8 cellular contexts compared by ENCODE assay signal in the genomic region with DNA sequence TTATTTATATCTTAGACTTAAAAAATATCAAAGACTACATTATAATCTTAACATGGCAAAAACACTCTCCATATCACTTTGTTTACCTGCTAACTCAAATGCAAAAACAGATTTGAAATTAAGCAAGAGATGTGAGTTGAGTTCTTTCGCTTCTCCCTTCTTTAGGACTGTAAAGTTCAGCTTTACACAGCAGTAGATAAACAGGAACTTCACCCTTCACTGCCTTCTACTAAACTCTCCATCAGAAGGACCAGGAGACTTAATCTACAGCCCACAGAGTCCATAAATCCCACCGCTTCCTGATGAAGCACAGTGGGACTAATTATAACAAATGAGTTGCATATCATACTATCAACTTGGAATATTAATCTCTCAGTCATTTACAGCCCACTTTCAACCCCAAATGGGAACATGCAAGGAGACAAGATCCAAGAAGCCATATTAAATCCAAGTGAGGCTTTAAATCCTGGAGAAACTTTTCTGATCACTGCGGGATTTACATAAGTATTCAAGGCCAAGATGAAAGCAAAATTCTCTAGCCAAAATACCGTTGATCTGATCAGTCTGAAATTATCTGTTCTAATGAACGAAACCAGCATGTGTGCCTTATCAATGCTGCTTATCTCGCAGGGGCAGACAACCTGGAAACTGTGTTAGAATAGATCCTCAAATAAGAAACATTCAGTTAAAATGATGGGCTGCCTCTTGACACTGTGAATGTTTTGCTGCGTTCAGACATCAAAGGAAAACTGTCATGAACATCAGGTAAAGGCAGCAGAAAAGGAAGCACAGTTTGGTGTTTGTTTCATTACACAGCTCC. TPM values are rescaled to one million over a fixed set of nuclear protein-coding genes. Genes with fewer than 3 reads are reported as not detected.
DNase-seq lines count a peak whose midpoint lies in the region; ATAC-seq and TF ChIP-seq lines count a peak whose summit lies in the region.

No MANE protein-coding gene starts in this region.

- peaks cover 0 to 1% of the 10 kb centered on the region in 2 experiments for H3K36me3 ChIP-seq in mesenchymal stem cell (ENCODE audit: control insufficient read depth in 1 of 2, insufficient read depth in 2 of 2, low read depth in 1 of 2, low read length in 2 of 2)
- no peaks in the 10 kb centered on the region for H3K36me3 ChIP-seq in aorta (ENCODE audit: control insufficient read depth in 1 of 2, insufficient read depth in 2 of 2, low read length in 1 of 2)

- TF ChIP-seq CTCF in cardiac fibroblast (IDR thresholded peaks at IDR 0.05; ENCODE audit: low read depth, low read length), result no peak

- no peak overlapping the region for H2AFZ ChIP-seq in mesenchymal stem cell (ENCODE audit: low read depth, low read length)

- peak; percentile 22 for ATAC-seq in GM18867 (IDR thresholded peaks at IDR 0.05; ENCODE audit: unreplicated experiment)
- ATAC-seq in aorta (ENCODE audit: low FRiP score), result no peak
- ATAC-seq in GM19324 (IDR thresholded peaks at IDR 0.05; ENCODE audit: low FRiP score, unreplicated experiment), result no peak
- no peak for ATAC-seq in HG03097 (IDR thresholded peaks at IDR 0.05; ENCODE audit: low FRiP score, unreplicated experiment)

- DNase-seq in MV-4-11 (lab: John Stamatoyannopoulos, UW), result peak; percentile 69
- no peak for DNase-seq in cardiac fibroblast (ENCODE audit: low read depth in 2 of 2)
- DNase-seq in mesenchymal stem cell, result peak; percentile 23
- DNase-seq in aorta, result no peak
- no peak for DNase-seq in A172 (ENCODE audit: low spot score)

- no peak overlapping the region for H2BK12ac ChIP-seq in mesenchymal stem cell (ENCODE audit: low read length in 2 of 2)

- H2BK120ac ChIP-seq in mesenchymal stem cell (ENCODE audit: low read depth, low read length), result no peak overlapping the region

- H2BK15ac ChIP-seq in mesenchymal stem cell (ENCODE audit: low read depth, poor library complexity, severe bottlenecking), result no peak overlapping the region

- peak overlapping the region; percentile 91 for H3K9ac ChIP-seq in mesenchymal stem cell (ENCODE audit: low read length)

- peak overlapping the region; percentile 81 for H3K4me2 ChIP-seq in mesenchymal stem cell (ENCODE audit: low read length, poor library complexity, severe bottlenecking)

- H3K27ac ChIP-seq in mesenchymal stem cell (ENCODE audit: low read length, poor library complexity, severe bottlenecking) (no peak overlapping the region), aorta (ENCODE audit: low read depth in 1 of 2, low read length in 2 of 2) (no peak overlapping the region)

- no peak overlapping the region for H4K8ac ChIP-seq in mesenchymal stem cell (ENCODE audit: low read length)

- H3K23ac ChIP-seq in mesenchymal stem cell (ENCODE audit: low read length in 2 of 2), result no peak overlapping the region

- H3K14ac ChIP-seq in mesenchymal stem cell (ENCODE audit: low read length in 2 of 2), result no peak overlapping the region

- intact Hi-C loops in aorta (cut with DNase I), result loop anchor here in 1 of 2 donors (10.0 kb wide), 1 partner anchor 229 kb away; the partner anchor contains the start of gene GNAO1

- H2AK5ac ChIP-seq in mesenchymal stem cell (ENCODE audit: low read length, severe bottlenecking), result no peak overlapping the region

- H3K4me3 ChIP-seq in cardiac fibroblast (replicated peaks in 1 of 2; ENCODE audit: low read depth in 2 of 2, low read length in 2 of 2), result peak overlapping the region; percentile 61 to 78
- peak overlapping the region in 1 of 2 experiments; percentile 84 for H3K4me3 ChIP-seq in mesenchymal stem cell (ENCODE audit: insufficient read depth in 1 of 2, low read depth in 1 of 2, low read length in 2 of 2)
- peak overlapping the region; percentile 98 to 100 for H3K4me3 ChIP-seq in aorta (ENCODE audit: low read length in 2 of 2)

- H3K27me3 ChIP-seq in mesenchymal stem cell (ENCODE audit: control insufficient read depth in 1 of 2, insufficient read depth in 1 of 2, low read length in 2 of 2), result no peaks in the 10 kb centered on the region
- H3K27me3 ChIP-seq in aorta (ENCODE audit: control insufficient read depth in 1 of 2, insufficient read depth in 2 of 2, low read length in 1 of 2), result no peaks in the 10 kb centered on the region

- H3K4ac ChIP-seq in mesenchymal stem cell (ENCODE audit: low read depth in 1 of 2, low read length in 2 of 2), result no peak overlapping the region

- peaks cover 8% of the 10 kb centered on the region for H3K79me1 ChIP-seq in mesenchymal stem cell (replicated peaks; ENCODE audit: low read length, poor library complexity, severe bottlenecking)

- H3K4me1 ChIP-seq in mesenchymal stem cell (ENCODE audit: control insufficient read depth, insufficient read depth, low read depth, low read length) (peaks cover 8% of the 10 kb centered on the region), aorta (ENCODE audit: control insufficient read depth in 1 of 2, insufficient read depth in 2 of 2, low read length in 2 of 2) (peaks cover 0 to 16% of the 10 kb centered on the region in 2 donors)

- 38% methylated on average over 7 of the region's 7 CpGs for WGBS in mesenchymal stem cell
- WGBS in aorta, 2 donors, result 18 to 21% methylated on average over 7 of the region's 7 CpGs

- H3K18ac ChIP-seq in mesenchymal stem cell (ENCODE audit: low read depth in 1 of 2, low read length in 2 of 2), result peak overlapping the region in 1 of 2 experiments; percentile 21

- no peak overlapping the region for H2BK5ac ChIP-seq in mesenchymal stem cell (ENCODE audit: low read depth, low read length, poor library complexity, severe bottlenecking)

- H4K91ac ChIP-seq in mesenchymal stem cell (ENCODE audit: low read length), result no peak overlapping the region

- H3K9me3 ChIP-seq in mesenchymal stem cell (ENCODE audit: control insufficient read depth, low read length), result no peaks in the 10 kb centered on the region
- H3K9me3 ChIP-seq in aorta (ENCODE audit: control insufficient read depth, low read length), result no peaks in the 10 kb centered on the region

RNA-seq across cellular contexts. Expression of gene AMFR, which starts 1.6 kb away (rescaled TPM):
- 39.4 TPM for polyA plus RNA-seq in mesenchymal stem cell (2013, experiment 1 of 2)
- 38.6 TPM for polyA plus RNA-seq in mesenchymal stem cell (2013, experiment 2 of 2)
- 100 to 1,000 TPM; 112 to 124 TPM for total RNA-seq in aorta
- 10 to 100 TPM; 34.6 to 66.1 TPM for polyA plus RNA-seq in aorta
- total RNA-seq in A172 (2014; rRNA removed; shearing (Covaris generic)), result 172 and 175 TPM in 2 replicates

RNA-seq across cellular contexts. Expression of gene NUDT21, which starts 27.3 kb away (rescaled TPM):
- 85.6 TPM for polyA plus RNA-seq in mesenchymal stem cell (2013, experiment 1 of 2)
- polyA plus RNA-seq in mesenchymal stem cell (2013, experiment 2 of 2), result 81.3 TPM
- 10 to 100 TPM; 72.6 to 79.3 TPM for total RNA-seq in aorta
- polyA plus RNA-seq in aorta, result 10 to 100 TPM; 21.0 to 31.8 TPM
- total RNA-seq in A172 (2014; rRNA removed; shearing (Covaris generic)), result 177 and 191 TPM in 2 replicates

RNA-seq across cellular contexts. Expression of gene OGFOD1, which starts 27.6 kb away (rescaled TPM):
- polyA plus RNA-seq in mesenchymal stem cell (2013, experiment 1 of 2), result 47.5 TPM
- 49.5 TPM for polyA plus RNA-seq in mesenchymal stem cell (2013, experiment 2 of 2)
- total RNA-seq in aorta, result 10 to 100 TPM; 30.7 to 33.5 TPM
- polyA plus RNA-seq in aorta, result 10 to 100 TPM; 18.5 to 21.0 TPM
- 154 and 217 TPM in 2 replicates for total RNA-seq in A172 (2014; rRNA removed; shearing (Covaris generic))

Comparison
In these comparisons a context has a peak if more than half of its experiments do, and no peak if none do; other contexts are left out.
1. DNase-seq: peak in MV-4-11 (single experiment) and mesenchymal stem cell (single experiment); none in cardiac fibroblast (0 of 2), aorta (0 of 2) and A172 (single experiment).